In the genomic region with DNA sequence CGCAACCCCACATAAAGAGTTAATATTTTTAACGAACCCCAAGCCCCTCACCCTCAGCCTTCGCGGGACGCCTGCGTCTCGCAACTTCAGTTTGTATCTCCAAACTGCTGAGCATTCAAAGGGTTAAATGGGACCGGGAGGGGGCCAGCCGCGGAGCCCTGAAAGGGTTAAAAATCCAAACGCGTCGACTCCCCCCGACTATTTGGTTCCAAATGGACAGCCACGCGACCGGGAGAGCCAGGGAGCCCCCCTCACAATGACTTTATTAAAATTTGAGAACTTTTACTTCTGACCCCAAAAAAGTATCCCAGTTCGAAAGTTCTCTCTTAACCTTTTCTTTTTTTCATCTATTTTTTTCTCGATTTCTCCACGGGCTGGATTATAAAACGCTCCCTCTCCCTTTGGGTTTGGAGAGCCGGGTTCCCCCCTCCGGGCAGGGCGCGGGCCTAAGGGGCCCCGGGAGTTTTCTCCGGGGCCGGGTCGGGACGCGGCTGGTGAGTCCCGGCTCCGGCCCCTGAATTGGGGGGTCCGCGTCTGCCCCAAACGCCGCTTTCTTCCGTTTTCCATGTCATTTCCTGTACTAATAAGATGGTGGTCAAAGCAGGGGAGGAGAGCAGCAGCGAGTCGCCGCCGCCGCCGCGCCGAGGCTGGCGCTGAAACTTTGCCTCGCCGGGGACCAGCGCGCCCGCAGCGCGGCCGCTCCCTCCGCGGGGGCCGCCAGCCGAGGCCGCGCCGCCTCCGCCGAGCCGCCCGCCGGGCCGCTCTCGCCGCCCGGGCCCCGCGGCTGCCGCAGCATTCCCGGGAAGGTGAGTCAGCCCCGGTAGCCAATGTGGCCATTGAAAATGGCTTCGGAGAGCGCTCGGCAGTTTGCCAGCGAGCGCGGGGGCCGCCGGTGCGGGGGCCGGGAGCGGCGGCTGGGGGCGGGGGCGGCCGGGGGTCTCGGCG, we compare ENCODE assay signal across 8 cellular contexts. TPM values are rescaled to one million over a fixed set of nuclear protein-coding genes. Genes with fewer than 3 reads are reported as not detected.
DNase-seq lines count a peak whose midpoint lies in the region; ATAC-seq and TF ChIP-seq lines count a peak whose summit lies in the region.

PRDM11 (plus strand) TSS at position 568 of the 945 bp plus-strand sequence. CDS start 35,128 bp downstream, outside the sequence.

- TF ChIP-seq EP300 in gastroesophageal sphincter (IDR thresholded peaks at IDR 0.05) (no peak), tibial nerve (IDR thresholded peaks at IDR 0.05) (no peak)

- H4K20me1 ChIP-seq in OCI-LY1 (ENCODE audit: insufficient read depth, low read length), result no peaks in the 10 kb centered on the region

- H3K23ac ChIP-seq in neuronal stem cell (ENCODE audit: low read depth, low read length, poor library complexity), result peak within 1 kb of the TSS; percentile 31

- H3K9me3 ChIP-seq in OCI-LY1 (ENCODE audit: low read length) (no peaks in the 10 kb centered on the region), gastroesophageal sphincter (no peaks in the 10 kb centered on the region), neuronal stem cell (replicated peaks in 1 of 2; ENCODE audit: control insufficient read depth in 2 of 2, insufficient read depth in 1 of 2, low read depth in 1 of 2, low read length in 2 of 2) (peaks cover 0 to 7% of the 10 kb centered on the region in 2 donors), tibial nerve (no peaks in the 10 kb centered on the region)

- H2BK15ac ChIP-seq in neuronal stem cell (ENCODE audit: low read length), result no peak within 1 kb of the TSS

- H2AFZ ChIP-seq in OCI-LY1 (ENCODE audit: low read length) (peak within 1 kb of the TSS; percentile 97; the same call in 1 of the 2 replicates), neuronal stem cell (ENCODE audit: low read length) (peak within 1 kb of the TSS; percentile 92)

- H2AK5ac ChIP-seq in neuronal stem cell (ENCODE audit: low read depth, low read length), result peak within 1 kb of the TSS; percentile 2

- TF ChIP-seq CTCF in OCI-LY1 (IDR thresholded peaks at IDR 0.05; ENCODE audit: low read length) (no peak), gastroesophageal sphincter (IDR thresholded peaks at IDR 0.05) (no peak), tibial nerve (IDR thresholded peaks at IDR 0.05) (no peak)

- H3F3A ChIP-seq in OCI-LY1 (ENCODE audit: insufficient read depth, low read length), result no peaks in the 10 kb centered on the region

- H2BK5ac ChIP-seq in neuronal stem cell (ENCODE audit: low read length), result no peak within 1 kb of the TSS

- no peak within 1 kb of the TSS for H3K14ac ChIP-seq in neuronal stem cell (ENCODE audit: low read length)

- H3K9ac ChIP-seq in OCI-LY1 (ENCODE audit: low read length) (peak within 1 kb of the TSS; percentile 85), neuronal stem cell (ENCODE audit: low read depth, low read length, poor library complexity) (peak within 1 kb of the TSS; percentile 89)

- peak within 1 kb of the TSS; percentile 88 for H3K18ac ChIP-seq in neuronal stem cell (ENCODE audit: low read length)

- H3K4me1 ChIP-seq in OCI-LY1 (ENCODE audit: insufficient read depth, low read length, severe bottlenecking) (peaks cover 16% of the 10 kb centered on the region), gastroesophageal sphincter (peaks cover 0 to 43% (median 16%) of the 10 kb centered on the region in 3 donors), neuronal stem cell (ENCODE audit: control insufficient read depth in 2 of 2, insufficient read depth in 1 of 2, low read depth in 1 of 2, low read length in 2 of 2) (peaks cover 12 to 14% of the 10 kb centered on the region in 2 donors), tibial nerve (peaks cover 0 to 29% (median 19%) of the 10 kb centered on the region in 4 donors)

- peak; percentile 78 for DNase-seq in CD1c-positive myeloid dendritic cell (ENCODE audit: extremely low spot score)
- DNase-seq in activated gamma-delta T cell treated with anti-CD3 and anti-CD28 coated beads, Interleukin-2, amount 50 U/mL, for 16 hours (ENCODE audit: low read depth), result peak; percentile 46
- peak; percentile 47 for DNase-seq in neuronal stem cell (ENCODE audit: low spot score)
- no peak for DNase-seq in tibial nerve (ENCODE audit: low spot score in 2 of 2)

- H2BK120ac ChIP-seq in neuronal stem cell (ENCODE audit: low read depth, low read length), result no peak within 1 kb of the TSS

- peaks cover 4% of the 10 kb centered on the region for H3K79me1 ChIP-seq in neuronal stem cell (ENCODE audit: low read depth, low read length)

- H3K27me3 ChIP-seq in OCI-LY1 (ENCODE audit: insufficient read depth, low read length) (no peaks in the 10 kb centered on the region), gastroesophageal sphincter (no peaks in the 10 kb centered on the region), neuronal stem cell (ENCODE audit: control insufficient read depth in 3 of 3, insufficient read depth in 3 of 3, low read depth in 1 of 3, low read length in 3 of 3) (peaks cover 0 to 25% (median 14%) of the 10 kb centered on the region in 3 experiments), tibial nerve (no peaks in the 10 kb centered on the region)

- H2BK12ac ChIP-seq in neuronal stem cell (ENCODE audit: low read length), result no peak within 1 kb of the TSS

- no peak within 1 kb of the TSS for H4K91ac ChIP-seq in neuronal stem cell (ENCODE audit: low read depth, low read length, poor library complexity)

- H3K4ac ChIP-seq in neuronal stem cell (ENCODE audit: low read length), result no peak within 1 kb of the TSS

- 0 to 1% methylated on average over 22 to 30 of the region's 93 CpGs for WGBS in gastroesophageal sphincter (ENCODE audit: low coverage in 1 of 2), 2 donors
- WGBS in neuronal stem cell (ENCODE audit: extremely low coverage in 2 of 2, insufficient read length in 2 of 2, insufficient replicate concordance in 1 of 2), 2 donors, result no CpG with 5 or more reads among the region's 93 CpGs
- 0% methylated on average over 49 to 57 of the region's 93 CpGs for WGBS in tibial nerve, 2 donors

- no peaks in the 10 kb centered on the region for H3K79me2 ChIP-seq in OCI-LY1 (ENCODE audit: insufficient read depth, low read length)

- TF ChIP-seq POLR2A in gastroesophageal sphincter (IDR thresholded peaks at IDR 0.05), result peak; percentile 20 to 54
- TF ChIP-seq POLR2A in tibial nerve (IDR thresholded peaks at IDR 0.05), result peak in 1 of 2 donors; percentile 22

- H3K4me3 ChIP-seq in OCI-LY1 (ENCODE audit: low read depth, low read length, poor library complexity, severe bottlenecking) (peak within 1 kb of the TSS; percentile 79), gastroesophageal sphincter (peak within 1 kb of the TSS; percentile 53 to 77), neuronal stem cell (ENCODE audit: low read length in 2 of 2) (peak within 1 kb of the TSS; percentile 84 to 93), tibial nerve (peak within 1 kb of the TSS; percentile 79 to 84 (median 82))

- H3K27ac ChIP-seq in OCI-LY1 (ENCODE audit: low read depth, low read length, poor library complexity, severe bottlenecking) (no peak within 1 kb of the TSS), gastroesophageal sphincter (peak within 1 kb of the TSS; percentile 94 to 99 (median 98)), neuronal stem cell (replicated peaks; ENCODE audit: low read length) (peak within 1 kb of the TSS; percentile 89), tibial nerve (peak within 1 kb of the TSS; percentile 92 to 99 (median 98))

- H3K36me3 ChIP-seq in OCI-LY1 (ENCODE audit: insufficient read depth, low read length) (no peaks in the 10 kb centered on the region), gastroesophageal sphincter (no peaks in the 10 kb centered on the region), neuronal stem cell (replicated peaks in 1 of 2; ENCODE audit: control insufficient read depth in 2 of 2, insufficient read depth in 2 of 2, low read length in 2 of 2) (no peaks in the 10 kb centered on the region), tibial nerve (no peaks in the 10 kb centered on the region)

- H4K8ac ChIP-seq in neuronal stem cell (ENCODE audit: low read depth, low read length), result no peak within 1 kb of the TSS

- peak; percentile 31 for ATAC-seq in GM19025 (IDR thresholded peaks at IDR 0.05; ENCODE audit: low read depth, unreplicated experiment)
- ATAC-seq in HG03196 (IDR thresholded peaks at IDR 0.05; ENCODE audit: unreplicated experiment), result peak; percentile 20
- peak; percentile 84 for ATAC-seq in gastroesophageal sphincter

- no peaks in the 10 kb centered on the region for H3K9me2 ChIP-seq in OCI-LY1 (ENCODE audit: low read depth, low read length)

- H3K4me2 ChIP-seq in OCI-LY1 (ENCODE audit: low read length), result peak within 1 kb of the TSS; percentile 95
- peak within 1 kb of the TSS; percentile 94 for H3K4me2 ChIP-seq in neuronal stem cell (ENCODE audit: insufficient read depth, low read length, poor library complexity, severe bottlenecking)

RNA-seq across cellular contexts. Expression of gene PRDM11, which starts in this region (rescaled TPM):
- total RNA-seq in gastroesophageal sphincter (10 to 100 TPM; 26.4 to 57.2 (median 29.6) TPM), tibial nerve (10 to 100 TPM; 17.5 to 26.1 (median 25.8) TPM)
- polyA plus RNA-seq in neuronal stem cell (2013, experiment 1 of 2), result 2.6 TPM
- 2.5 TPM for polyA plus RNA-seq in neuronal stem cell (2013, experiment 2 of 2)

Comparison
In these comparisons a context has a peak if more than half of its experiments do, and no peak if none do; other contexts are left out.
1. DNase-seq: peak in CD1c-positive myeloid dendritic cell (single experiment), activated gamma-delta T cell treated with anti-CD3 and anti-CD28 coated beads, Interleukin-2, amount 50 U/mL, for 16 hours (single experiment) and neuronal stem cell (single experiment); none in tibial nerve (0 of 2).
2. ATAC-seq: peak in every context shown above with its lines; median percentile 84 in gastroesophageal sphincter; 31 in GM19025; 20 in HG03196.
3. Peak in every context shown above with its lines, with median percentiles within 50 percentile points of each other: H3K4me3 ChIP-seq.